Comparison of ENCODE assay signal across 8 cellular contexts in genomic region chr19:47228168-47228936, GRCh38. TPM values are rescaled to one million over a fixed set of nuclear protein-coding genes. Genes with fewer than 3 reads are reported as not detected.
DNase-seq lines count a peak whose midpoint lies in the region; ATAC-seq and TF ChIP-seq lines count a peak whose summit lies in the region.

No MANE protein-coding gene starts in this region.

- H3K9me3 ChIP-seq in MM.1S (replicated peaks; ENCODE audit: insufficient read depth, low read length) (no peaks in the 10 kb centered on the region), neural progenitor cell (ENCODE audit: low read depth) (no peaks in the 10 kb centered on the region)

- H3F3A ChIP-seq in MM.1S (ENCODE audit: insufficient read depth, low read length) (peaks cover 47% of the 10 kb centered on the region), neural progenitor cell (ENCODE audit: low read depth) (peaks cover 60% of the 10 kb centered on the region)

- H3K27me3 Mint-ChIP-seq in activated CD4-positive, alpha-beta memory T cell treated with anti-CD3 and anti-CD28 coated beads, Interleukin-2, amount 10 ng/mL, durations not matched to agents 7 days and 5 days: no peaks in the 10 kb centered on the region
- H3K27me3 Mint-ChIP-seq in neural progenitor cell (ENCODE audit: insufficient read depth, low read depth): peaks cover 12% of the 10 kb centered on the region

- H3K27ac ChIP-seq in MM.1S (ENCODE audit: low read length) (peak overlapping the region; percentile 96; the same call in 1 of the 2 replicates), neural progenitor cell (peak overlapping the region; percentile 36)

- H3K4me1 Mint-ChIP-seq in activated CD4-positive, alpha-beta memory T cell treated with anti-CD3 and anti-CD28 coated beads, Interleukin-2, amount 10 ng/mL, durations not matched to agents 7 days and 5 days: peaks cover 35% of the 10 kb centered on the region
- H3K4me1 Mint-ChIP-seq in neural progenitor cell: peaks cover 23% of the 10 kb centered on the region

- no peaks in the 10 kb centered on the region for H3K27me3 ChIP-seq in MM.1S (replicated peaks; ENCODE audit: insufficient read depth, low read length)
- H3K27me3 ChIP-seq in neural progenitor cell: no peaks in the 10 kb centered on the region

- H3K4me2 ChIP-seq in MM.1S (ENCODE audit: low read depth, low read length) (peak overlapping the region; percentile 98), neural progenitor cell (peak overlapping the region; percentile 99)

- TF ChIP-seq POLR2A in erythroblast (IDR thresholded peaks at IDR 0.05; ENCODE audit: low read length): peak; percentile 69

- POLR2A ChIA-PET in activated CD4-positive, alpha-beta memory T cell treated with anti-CD3 and anti-CD28 coated beads, Interleukin-2, amount 10 ng/mL, durations not matched to agents 7 days and 5 days (lab: Charles Lee): interaction anchor here (0.6 to 6.9 kb wide), 7 partner anchors 13 to 115 kb away, joined by 3 to 110 read pairs (median 5); partner anchors contain the start of genes CCDC9 and ZC3H4

- no peaks in the 10 kb centered on the region for H3K9me2 ChIP-seq in MM.1S (replicated peaks; ENCODE audit: insufficient read depth, low read length)

- DNase-seq in ELR (ENCODE audit: low read depth): peak; percentile 58
- peak; percentile 19 for DNase-seq in MM.1S
- peak; percentile 56 for DNase-seq in activated CD4-positive, alpha-beta memory T cell treated with anti-CD3 and anti-CD28 coated beads, Interleukin-2, amount 10 ng/mL, durations not matched to agents 7 days and 5 days
- DNase-seq in erythroblast (lab: John Stamatoyannopoulos, UW): peak; percentile 77 to 88
- peak; percentile 64 for DNase-seq in neural progenitor cell (ENCODE audit: low spot score)
- no peak for DNase-seq in epidermal melanocyte (ENCODE audit: insufficient read length, low spot score)

- H3K79me2 ChIP-seq in MM.1S (ENCODE audit: low read length): peaks cover 15% of the 10 kb centered on the region
- H3K79me2 ChIP-seq in neural progenitor cell (ENCODE audit: low read depth): peaks cover 57% of the 10 kb centered on the region

- H3K9ac ChIP-seq in MM.1S (ENCODE audit: low read length) (peak overlapping the region; percentile 98; the same call in 1 of the 2 replicates), neural progenitor cell (peak overlapping the region; percentile 20)

- ATAC-seq in HG03565 (IDR thresholded peaks at IDR 0.05; ENCODE audit: unreplicated experiment) (no peak), GM19395 (IDR thresholded peaks at IDR 0.05; ENCODE audit: unreplicated experiment) (no peak)

- no peaks in the 10 kb centered on the region for H3K9me3 Mint-ChIP-seq in activated CD4-positive, alpha-beta memory T cell treated with anti-CD3 and anti-CD28 coated beads, Interleukin-2, amount 10 ng/mL, durations not matched to agents 7 days and 5 days
- no peaks in the 10 kb centered on the region for H3K9me3 Mint-ChIP-seq in neural progenitor cell

- H3K4me3 Mint-ChIP-seq in activated CD4-positive, alpha-beta memory T cell treated with anti-CD3 and anti-CD28 coated beads, Interleukin-2, amount 10 ng/mL, durations not matched to agents 7 days and 5 days: peak overlapping the region; percentile 79
- H3K4me3 Mint-ChIP-seq in neural progenitor cell: no peak overlapping the region

- no peaks in the 10 kb centered on the region for H4K20me1 ChIP-seq in MM.1S (ENCODE audit: insufficient read depth, low read length)
- H4K20me1 ChIP-seq in neural progenitor cell (ENCODE audit: low read depth): peaks cover 24% of the 10 kb centered on the region

- peaks cover 36% of the 10 kb centered on the region for H3K4me1 ChIP-seq in MM.1S (ENCODE audit: low read length)
- peaks cover 23% of the 10 kb centered on the region for H3K4me1 ChIP-seq in neural progenitor cell

- CTCF ChIA-PET in activated CD4-positive, alpha-beta memory T cell treated with anti-CD3 and anti-CD28 coated beads, Interleukin-2, amount 10 ng/mL, durations not matched to agents 7 days and 5 days (lab: Charles Lee): interaction anchor here (1.8 to 8.9 kb wide), 2 partner anchors 17 to 18 kb away, joined by 4 to 134 read pairs; no protein-coding TSS in a partner anchor

- TF ChIP-seq CTCF in MM.1S (IDR thresholded peaks at IDR 0.05; ENCODE audit: low read length) (no peak), neural progenitor cell (IDR thresholded peaks at IDR 0.05) (no peak)

- H3K27ac Mint-ChIP-seq in activated CD4-positive, alpha-beta memory T cell treated with anti-CD3 and anti-CD28 coated beads, Interleukin-2, amount 10 ng/mL, durations not matched to agents 7 days and 5 days: no peak overlapping the region
- H3K27ac Mint-ChIP-seq in neural progenitor cell: no peak overlapping the region

- H3K36me3 ChIP-seq in MM.1S (replicated peaks; ENCODE audit: insufficient read depth, low read length): no peaks in the 10 kb centered on the region
- no peaks in the 10 kb centered on the region for H3K36me3 ChIP-seq in neural progenitor cell

- 0 out of 2 replicates have a peak overlapping the region, but pooled peaks have one; percentile 55 for H2AFZ ChIP-seq in MM.1S (ENCODE audit: low read length)
- no peak overlapping the region for H2AFZ ChIP-seq in neural progenitor cell (replicated peaks)

- peaks cover 9% of the 10 kb centered on the region for H3K36me3 Mint-ChIP-seq in activated CD4-positive, alpha-beta memory T cell treated with anti-CD3 and anti-CD28 coated beads, Interleukin-2, amount 10 ng/mL, durations not matched to agents 7 days and 5 days (ENCODE audit: low read depth)
- no peaks in the 10 kb centered on the region for H3K36me3 Mint-ChIP-seq in neural progenitor cell

- peak overlapping the region; percentile 83 for H3K4me3 ChIP-seq in MM.1S (ENCODE audit: low read length)
- peak overlapping the region; percentile 100 for H3K4me3 ChIP-seq in neural progenitor cell

RNA-seq across cellular contexts. Expression of gene BBC3, which starts 2.6 kb away (rescaled TPM):
- 10 to 100 TPM; 17.3 to 19.0 TPM for total RNA-seq in activated CD4-positive, alpha-beta memory T cell treated with anti-CD3 and anti-CD28 coated beads, Interleukin-2, amount 10 ng/mL, durations not matched to agents 7 days and 5 days
- 2.8 and 19.1 TPM in 2 replicates for total RNA-seq in neural progenitor cell (ENCODE audit: low replicate concordance)

RNA-seq across cellular contexts. Expression of gene CCDC9, which starts 28.0 kb away (rescaled TPM):
- total RNA-seq in activated CD4-positive, alpha-beta memory T cell treated with anti-CD3 and anti-CD28 coated beads, Interleukin-2, amount 10 ng/mL, durations not matched to agents 7 days and 5 days: 10 to 100 TPM; 29.9 to 30.2 TPM
- total RNA-seq in neural progenitor cell (ENCODE audit: low replicate concordance): 3.4 and 16.0 TPM in 2 replicates

RNA-seq across cellular contexts. Expression of gene INAFM1, which starts 46.3 kb away (rescaled TPM):
- total RNA-seq in activated CD4-positive, alpha-beta memory T cell treated with anti-CD3 and anti-CD28 coated beads, Interleukin-2, amount 10 ng/mL, durations not matched to agents 7 days and 5 days: 10 to 100 TPM; 12.6 to 13.9 TPM
- 3.7 TPM in 1 of 2 replicates, not detected in the other for total RNA-seq in neural progenitor cell (ENCODE audit: low replicate concordance)
